Comparison of ENCODE assay signal across 15 cellular contexts in genomic region chr6:137001287-137001976, GRCh38. TPM values are rescaled to one million over a fixed set of nuclear protein-coding genes. Genes with fewer than 3 reads are reported as not detected.
DNase-seq lines count a peak whose midpoint lies in the region; ATAC-seq and TF ChIP-seq lines count a peak whose summit lies in the region.
"Had no signal": no experiment of that assay in that cellular context is flagged by ENCODE, and none has a peak within 500 bp of the region (broad histone marks: within the 10 kb centered on the region; RNA-seq: fewer than 3 reads in every experiment).

No MANE protein-coding gene starts in this region.

- H2AK5ac ChIP-seq in mesenchymal stem cell (ENCODE audit: low read length, severe bottlenecking) = no peak overlapping the region

- no peaks in the 10 kb centered on the region for H3K79me1 ChIP-seq in mesenchymal stem cell (replicated peaks; ENCODE audit: low read length, poor library complexity, severe bottlenecking)

- peaks cover 22% of the 10 kb centered on the region for H3K27me3 Mint-ChIP-seq in CD8-positive, alpha-beta T cell (ENCODE audit: low read depth)

- POLR2A ChIA-PET in CD8-positive, alpha-beta T cell (lab: Charles Lee) = no interaction called here

- no peak for TF ChIP-seq CTCF in colonic mucosa (IDR thresholded peaks at IDR 0.05)
- TF ChIP-seq CTCF in CD8-positive, alpha-beta T cell (IDR thresholded peaks at IDR 0.05) = no peak

- intact Hi-C loops in colonic mucosa (cut with DNase I) = no loop called here
- intact Hi-C loops in CD8-positive, alpha-beta T cell (cut with DNase I, micrococcal nuclease) = no loop called here

- no peak overlapping the region for H2BK5ac ChIP-seq in mesenchymal stem cell (ENCODE audit: low read depth, low read length, poor library complexity, severe bottlenecking)

- H3K36me3 Mint-ChIP-seq in CD8-positive, alpha-beta T cell = no peaks in the 10 kb centered on the region
- H3K36me3 Mint-ChIP-seq: memory B cell had no signal

- no peaks in the 10 kb centered on the region for H3K9me3 Mint-ChIP-seq in CD8-positive, alpha-beta T cell
- H3K9me3 Mint-ChIP-seq: activated T-helper 2 cell treated with anti-CD3 and anti-CD28 coated beads, Interferon-gamma antibody, Interleukin-2, Interleukin-4, amounts not matched to agents 10 μg/mL and 5 μg/mL and 100 μg/mL, durations not matched to agents 14 hours and 24 hours and 36 hours; memory B cell had no signal

- peak overlapping the region in 1 of 2 experiments; percentile 21 for H3K18ac ChIP-seq in mesenchymal stem cell (ENCODE audit: low read depth in 1 of 2, low read length in 2 of 2)

- H3K9ac ChIP-seq in colonic mucosa (ENCODE audit: low read depth in 2 of 2, low read length in 2 of 2) (no peak overlapping the region), mesenchymal stem cell (ENCODE audit: low read length) (no peak overlapping the region)

- ATAC-seq in CD8-positive, alpha-beta T cell = no peak
- no peak for ATAC-seq in GM19397 (IDR thresholded peaks at IDR 0.05; ENCODE audit: unreplicated experiment)
- ATAC-seq: Right ventricle myocardium inferior had no signal

- peak overlapping the region; percentile 57 for H4K8ac ChIP-seq in mesenchymal stem cell (ENCODE audit: low read length)

- H2BK15ac ChIP-seq in mesenchymal stem cell (ENCODE audit: low read depth, poor library complexity, severe bottlenecking) = no peak overlapping the region

- H3K14ac ChIP-seq in mesenchymal stem cell (ENCODE audit: low read length in 2 of 2) = no peak overlapping the region

- no peak overlapping the region for H2AFZ ChIP-seq in mesenchymal stem cell (ENCODE audit: low read depth, low read length)

- H3K4me1 ChIP-seq in colonic mucosa (peaks cover 6% of the 10 kb centered on the region), mesenchymal stem cell (ENCODE audit: control insufficient read depth, insufficient read depth, low read depth, low read length) (peaks cover 4% of the 10 kb centered on the region)
- H3K4me1 ChIP-seq in CD8-positive, alpha-beta T cell (ENCODE audit: insufficient read depth, low read length) = no peaks in the 10 kb centered on the region

- H3K4me2 ChIP-seq in mesenchymal stem cell (ENCODE audit: low read length, poor library complexity, severe bottlenecking) = peak overlapping the region; percentile 5

- peak overlapping the region in 1 of 2 experiments; percentile 42 for H2BK12ac ChIP-seq in mesenchymal stem cell (ENCODE audit: low read length in 2 of 2)

- H3K4ac ChIP-seq in mesenchymal stem cell (ENCODE audit: low read depth in 1 of 2, low read length in 2 of 2) = no peak overlapping the region

- H3K9me3 ChIP-seq in colonic mucosa = no peaks in the 10 kb centered on the region
- no peaks in the 10 kb centered on the region for H3K9me3 ChIP-seq in mesenchymal stem cell (ENCODE audit: control insufficient read depth, low read length)
- H3K9me3 ChIP-seq in CD8-positive, alpha-beta T cell (ENCODE audit: low read length) = no peaks in the 10 kb centered on the region
- H3K9me3 ChIP-seq: thoracic aorta had no signal

- H3K27ac ChIP-seq in colonic mucosa (peak overlapping the region; percentile 54), mesenchymal stem cell (ENCODE audit: low read length, poor library complexity, severe bottlenecking) (no peak overlapping the region)
- H3K27ac ChIP-seq in CD8-positive, alpha-beta T cell (ENCODE audit: low read depth, low read length) = no peak overlapping the region
- H3K27ac ChIP-seq: C4-2B, thoracic aorta, VCaP had no signal

- H3K23ac ChIP-seq in mesenchymal stem cell (ENCODE audit: low read length in 2 of 2) = no peak overlapping the region

- 43% methylated on average over 6 of the region's 17 CpGs for WGBS in mesenchymal stem cell

- CTCF ChIA-PET in CD8-positive, alpha-beta T cell (lab: Charles Lee) = no interaction called here

- DNase-seq in ELF-1 (ENCODE audit: low read depth, low spot score) (peak; percentile 34), NCI-H2029 (lab: John Stamatoyannopoulos, UW) (peak; percentile 66), colonic mucosa (peak; percentile 52), mesenchymal stem cell (no peak), NCI-H1694 treated with DMSO at 0.1 percent for 48 hours (lab: John Stamatoyannopoulos, UW) (no peak)
- DNase-seq in CD8-positive, alpha-beta T cell = no peak
- no peak for DNase-seq in effector CD4-positive, alpha-beta T cell
- DNase-seq: central memory CD4-positive, alpha-beta T cell had no signal

- H3K27me3 ChIP-seq in colonic mucosa (no peaks in the 10 kb centered on the region), mesenchymal stem cell (ENCODE audit: control insufficient read depth in 1 of 2, insufficient read depth in 1 of 2, low read length in 2 of 2) (peaks cover 0 to 6% of the 10 kb centered on the region in 2 experiments)
- H3K27me3 ChIP-seq in CD8-positive, alpha-beta T cell (ENCODE audit: insufficient read depth, low read length) = peaks cover 3% of the 10 kb centered on the region

- peak overlapping the region; percentile 35 for H4K91ac ChIP-seq in mesenchymal stem cell (ENCODE audit: low read length)

- H3K4me1 Mint-ChIP-seq in CD8-positive, alpha-beta T cell (ENCODE audit: low read depth) = no peaks in the 10 kb centered on the region
- H3K4me1 Mint-ChIP-seq: memory B cell had no signal

- H3K4me3 ChIP-seq in colonic mucosa = no peak overlapping the region
- no peak overlapping the region for H3K4me3 ChIP-seq in mesenchymal stem cell (ENCODE audit: insufficient read depth in 1 of 2, low read depth in 1 of 2, low read length in 2 of 2)
- no peak overlapping the region for H3K4me3 ChIP-seq in CD8-positive, alpha-beta T cell (ENCODE audit: low read depth, low read length)
- H3K4me3 ChIP-seq: thoracic aorta had no signal

- no peak overlapping the region for H3K27ac Mint-ChIP-seq in CD8-positive, alpha-beta T cell
- H3K27ac Mint-ChIP-seq: activated T-helper 2 cell treated with anti-CD3 and anti-CD28 coated beads, Interferon-gamma antibody, Interleukin-2, Interleukin-4, amounts not matched to agents 10 μg/mL and 5 μg/mL and 100 μg/mL, durations not matched to agents 14 hours and 24 hours and 36 hours; memory B cell had no signal

- no peak overlapping the region for H3K4me3 Mint-ChIP-seq in CD8-positive, alpha-beta T cell
- H3K4me3 Mint-ChIP-seq: memory B cell had no signal

- H2BK120ac ChIP-seq in mesenchymal stem cell (ENCODE audit: low read depth, low read length) = no peak overlapping the region

- H3K36me3 ChIP-seq in colonic mucosa (no peaks in the 10 kb centered on the region), mesenchymal stem cell (ENCODE audit: control insufficient read depth in 1 of 2, insufficient read depth in 2 of 2, low read depth in 1 of 2, low read length in 2 of 2) (no peaks in the 10 kb centered on the region)
- no peaks in the 10 kb centered on the region for H3K36me3 ChIP-seq in CD8-positive, alpha-beta T cell (ENCODE audit: insufficient read depth, low read length)
- H3K36me3 ChIP-seq: thoracic aorta had no signal

RNA-seq across cellular contexts. Expression of gene IL20RA, which starts 43.3 kb away (rescaled TPM):
- total RNA-seq in colonic mucosa = 10 to 100 TPM; 12.2 to 12.8 TPM
- polyA plus RNA-seq in mesenchymal stem cell (2013, experiment 1 of 2) = 1.4 TPM
- polyA plus RNA-seq in mesenchymal stem cell (2013, experiment 2 of 2) = 1.2 TPM
- not detected for total RNA-seq in CD8-positive, alpha-beta T cell
- total RNA-seq: activated T-helper 2 cell treated with anti-CD3 and anti-CD28 coated beads, Interferon-gamma antibody, Interleukin-2, Interleukin-4, amounts not matched to agents 10 μg/mL and 5 μg/mL and 100 μg/mL, durations not matched to agents 14 hours and 24 hours and 36 hours had no signal

Comparison
In these comparisons a context has a peak if more than half of its experiments do, and no peak if none do; other contexts are left out.
1. DNase-seq: peak in ELF-1 (single experiment), NCI-H2029 (single experiment) and colonic mucosa (single experiment); none in mesenchymal stem cell (single experiment), NCI-H1694 treated with DMSO at 0.1 percent for 48 hours (single experiment), CD8-positive, alpha-beta T cell (0 of 7) and effector CD4-positive, alpha-beta T cell (single experiment).
2. RNA of gene IL20RA, which starts 43.3 kb away (total RNA-seq): 12.2 to 12.8 TPM in colonic mucosa; not detected in CD8-positive, alpha-beta T cell; every median in the first group is over 10 times any median in the second.